In genomic region chr7:100675581-100676350, GRCh38 we compare ENCODE assay signal across 8 cellular contexts. TPM values are rescaled to one million over a fixed set of nuclear protein-coding genes. Genes with fewer than 3 reads are reported as not detected.
A peak's percentile ranks its signal among the peaks of the same experiment; 100 is the strongest.
DNase-seq lines count a peak whose midpoint lies in the region; ATAC-seq and TF ChIP-seq lines count a peak whose summit lies in the region.

No MANE protein-coding gene starts in this region.

- no peaks in the 10 kb centered on the region for H3K27me3 ChIP-seq in CD8-positive, alpha-beta T cell (ENCODE audit: insufficient read depth, low read length)

- intact Hi-C loops in CD8-positive, alpha-beta T cell (cut with DNase I, micrococcal nuclease), result loop anchor here (1.0 to 5.0 kb wide), 5 partner anchors 16 to 573 kb away; partner anchors contain the start of genes AP4M1 (in 1 of the 2), MCM7 (in 1 of the 2), MEPCE (in 1 of the 2) and TSC22D4 (in 1 of the 2)
- intact Hi-C loops in activated B cell treated with CpG ODN at 0.5 μM for 24 hours (cut with micrococcal nuclease), result loop anchor here (1.0 to 10.0 kb wide), 2 partner anchors 16 to 591 kb away; partner anchors contain the start of genes COPS6 and ZNF3

- peaks cover 33% of the 10 kb centered on the region for H3K36me3 Mint-ChIP-seq in CD8-positive, alpha-beta T cell
- peaks cover 41% of the 10 kb centered on the region for H3K36me3 Mint-ChIP-seq in activated B cell treated with CpG ODN at 0.5 μM for 24 hours (ENCODE audit: low read depth)

- TF ChIP-seq CTCF in CD8-positive, alpha-beta T cell (IDR thresholded peaks at IDR 0.05), result no peak
- TF ChIP-seq CTCF in activated B cell treated with CpG ODN at 0.5 μM for 24 hours (IDR thresholded peaks at IDR 0.05) (no peak), cardiac fibroblast (IDR thresholded peaks at IDR 0.05; ENCODE audit: low read depth, low read length) (no peak)

- H3K4me3 Mint-ChIP-seq in CD8-positive, alpha-beta T cell, result peak overlapping the region; percentile 89
- H3K4me3 Mint-ChIP-seq in activated B cell treated with CpG ODN at 0.5 μM for 24 hours, result peak overlapping the region; percentile 87

- ATAC-seq in CD8-positive, alpha-beta T cell, result peak; percentile 66
- ATAC-seq in GM21381 (IDR thresholded peaks at IDR 0.05; ENCODE audit: unreplicated experiment), result peak; percentile 32
- ATAC-seq in activated B cell treated with CpG ODN at 0.5 μM for 24 hours (ENCODE audit: low read depth), result peak; percentile 44

- peaks cover 25% of the 10 kb centered on the region for H3K4me1 ChIP-seq in CD8-positive, alpha-beta T cell (ENCODE audit: insufficient read depth, low read length)

- H3K36me3 ChIP-seq in CD8-positive, alpha-beta T cell (ENCODE audit: insufficient read depth, low read length), result peaks cover 25% of the 10 kb centered on the region

- no peaks in the 10 kb centered on the region for H3K9me3 Mint-ChIP-seq in CD8-positive, alpha-beta T cell
- no peaks in the 10 kb centered on the region for H3K9me3 Mint-ChIP-seq in activated B cell treated with CpG ODN at 0.5 μM for 24 hours

- no peaks in the 10 kb centered on the region for H3K27me3 Mint-ChIP-seq in CD8-positive, alpha-beta T cell (ENCODE audit: low read depth)
- H3K27me3 Mint-ChIP-seq in activated B cell treated with CpG ODN at 0.5 μM for 24 hours, result no peaks in the 10 kb centered on the region

- peak; percentile 77 to 96 (median 88) for DNase-seq in CD8-positive, alpha-beta T cell
- DNase-seq in NAMALWA (ENCODE audit: low spot score), result peak; percentile 94
- peak; percentile 77 for DNase-seq in activated B cell treated with CpG ODN at 0.5 μM for 24 hours
- peak; percentile 71 to 73 for DNase-seq in cardiac fibroblast (ENCODE audit: low read depth in 2 of 2)
- DNase-seq in islet precursor cell, result peak; percentile 80
- DNase-seq in stimulated activated CD4-positive, alpha-beta T cell treated with anti-CD3 and anti-CD28 coated beads, Interleukin-12 subunit alpha, Interleukin-12 subunit beta, amount 100 ng/mL, for 4 hours, result peak; percentile 67
- no peak for DNase-seq in NCI-H510A treated with DMSO at 0.1 percent for 48 hours (lab: John Stamatoyannopoulos, UW)

- H3K9me3 ChIP-seq in CD8-positive, alpha-beta T cell (ENCODE audit: low read length), result no peaks in the 10 kb centered on the region

- peak overlapping the region; percentile 80 for H3K27ac ChIP-seq in CD8-positive, alpha-beta T cell (ENCODE audit: low read depth, low read length)

- H3K27ac Mint-ChIP-seq in CD8-positive, alpha-beta T cell, result peak overlapping the region; percentile 92
- peak overlapping the region; percentile 88 for H3K27ac Mint-ChIP-seq in activated B cell treated with CpG ODN at 0.5 μM for 24 hours

- peak overlapping the region; percentile 89 for H3K4me3 ChIP-seq in CD8-positive, alpha-beta T cell (ENCODE audit: low read depth, low read length)
- peak overlapping the region; percentile 95 to 100 for H3K4me3 ChIP-seq in cardiac fibroblast (replicated peaks in 1 of 2; ENCODE audit: low read depth in 2 of 2, low read length in 2 of 2)

- H3K4me1 Mint-ChIP-seq in CD8-positive, alpha-beta T cell (ENCODE audit: low read depth), result peaks cover 35% of the 10 kb centered on the region
- H3K4me1 Mint-ChIP-seq in activated B cell treated with CpG ODN at 0.5 μM for 24 hours, result peaks cover 11% of the 10 kb centered on the region

- POLR2A ChIA-PET in CD8-positive, alpha-beta T cell (lab: Charles Lee), result interaction anchor here (1.0 to 3.2 kb wide), 6 partner anchors 10 to 247 kb away, joined by 3 to 11 read pairs (median 6); partner anchors contain the start of genes MEPCE, POP7 and ZCWPW1
- POLR2A ChIA-PET in activated B cell treated with CpG ODN at 0.5 μM for 24 hours (lab: Charles Lee), result interaction anchor here (0.7 to 6.3 kb wide), 14 partner anchors 17 to 575 kb away, joined by 3 to 60 read pairs (median 4); partner anchors contain the start of genes FBXO24, GIGYF1, LRCH4 and MCM7

- CTCF ChIA-PET in CD8-positive, alpha-beta T cell (lab: Charles Lee), result interaction anchor here (0.6 to 10.5 kb wide), 4 partner anchors 16 to 111 kb away, joined by 3 to 126 read pairs (median 4); partner anchors contain the start of genes GIGYF1 and POP7
- CTCF ChIA-PET in activated B cell treated with CpG ODN at 0.5 μM for 24 hours (lab: Charles Lee), result interaction anchor here (1.5 to 2.0 kb wide), 2 partner anchors 42 to 112 kb away, joined by 3 to 8 read pairs; no protein-coding TSS in a partner anchor

RNA-seq across cellular contexts. Expression of gene GNB2, which starts 2.2 kb away (rescaled TPM):
- 10 to 100 TPM; 69.4 to 69.6 TPM for total RNA-seq in CD8-positive, alpha-beta T cell
- total RNA-seq in activated B cell treated with CpG ODN at 0.5 μM for 24 hours, result 129 and 132 TPM in 2 replicates

RNA-seq across cellular contexts. Expression of gene GIGYF1, which starts 18.3 kb away (rescaled TPM):
- 10 to 100 TPM; 68.6 to 71.6 TPM for total RNA-seq in CD8-positive, alpha-beta T cell
- 66.5 and 76.6 TPM in 2 replicates for total RNA-seq in activated B cell treated with CpG ODN at 0.5 μM for 24 hours

RNA-seq across cellular contexts. Expression of gene ACTL6B, which starts 19.5 kb away (rescaled TPM):
- not detected for total RNA-seq in CD8-positive, alpha-beta T cell
- total RNA-seq in activated B cell treated with CpG ODN at 0.5 μM for 24 hours, result not detected in 2 replicates

RNA-seq across cellular contexts. Expression of gene POP7, which starts 30.2 kb away (rescaled TPM):
- total RNA-seq in CD8-positive, alpha-beta T cell, result 10 to 100 TPM in 1 of 2 experiments, 1 to 10 TPM in 1; 9.3 to 11.0 TPM
- total RNA-seq in activated B cell treated with CpG ODN at 0.5 μM for 24 hours, result 21.5 and 21.7 TPM in 2 replicates

RNA-seq across cellular contexts. Expression of gene TFR2, which starts 34.4 kb away (rescaled TPM):
- total RNA-seq in CD8-positive, alpha-beta T cell, result 1 to 10 TPM; 1.8 to 2.6 TPM
- total RNA-seq in activated B cell treated with CpG ODN at 0.5 μM for 24 hours, result 7.5 and 8.5 TPM in 2 replicates
